ENCODE assay signal across 32 cellular contexts in genomic region chr16:52353249-52353648, GRCh38.
"Had no signal": no experiment of that assay in that cellular context is flagged by ENCODE, and none has a peak within 500 bp of the region (broad histone marks: within the 10 kb centered on the region; RNA-seq: fewer than 3 reads in every experiment).

No MANE protein-coding gene starts in this region.

- H3K27me3 ChIP-seq: MG63 had no signal

- DNase-seq: Karpas-422, Kasumi-1, MG63, MM.1S, NCI-H1048, NCI-H1092, NCI-H1092 treated with DMSO at 0.1 percent for 48 hours, NCI-H1105, NCI-H1105 treated with DMSO at 0.1 percent for 48 hours, NCI-H1417, NCI-H1417 treated with DMSO at 0.1 percent for 48 hours, NCI-H1436, NCI-H1436 treated with DMSO at 0.1 percent for 48 hours, NCI-H146, NCI-H1694, NCI-H1694 treated with DMSO at 0.1 percent for 48 hours, NCI-H187, NCI-H187 treated with DMSO at 0.1 percent for 48 hours, NCI-H1930, NCI-H2029, NCI-H2029 treated with DMSO at 0.1 percent for 48 hours, NCI-H2081, NCI-H2081 treated with DMSO at 0.1 percent for 48 hours, NCI-H2107, NCI-H2171, NCI-H2227 treated with DMSO at 0.1 percent for 48 hours, NCI-H226, NCI-H345, NCI-H446, NCI-H446 treated with DMSO at 0.1 percent for 48 hours, NCI-H510A had no signal

- H3K4me3 ChIP-seq: MG63 had no signal

- H3K36me3 ChIP-seq: MG63 had no signal

- H3K9ac ChIP-seq: KMS-11 had no signal

- H3K4me2 ChIP-seq: KMS-11 had no signal

- H3K9me3 ChIP-seq: MG63 had no signal

- H3K27ac ChIP-seq: KMS-11 had no signal
